Comparison of ENCODE assay signal across 18 cellular contexts in genomic region chr2:198141726-198142125, GRCh38.
A peak's percentile ranks its signal among the peaks of the same experiment; 100 is the strongest.
DNase-seq lines count a peak whose midpoint lies in the region; ATAC-seq and TF ChIP-seq lines count a peak whose summit lies in the region.
"Had no signal": no experiment of that assay in that cellular context is flagged by ENCODE, and none has a peak within 500 bp of the region (broad histone marks: within the 10 kb centered on the region; RNA-seq: fewer than 3 reads in every experiment).

No MANE protein-coding gene starts in this region.

- H3K9me3 ChIP-seq in GM23248 (ENCODE audit: low read depth) (no peaks in the 10 kb centered on the region), vagina (no peaks in the 10 kb centered on the region)

- H3K4me2 ChIP-seq in GM23248 (ENCODE audit: unreplicated experiment), result no peak overlapping the region
- H3K4me2 ChIP-seq: KMS-11 had no signal

- H3K4me3 ChIP-seq in GM23248 (no peak overlapping the region), dorsolateral prefrontal cortex (no peak overlapping the region), vagina (no peak overlapping the region)

- intact Hi-C loops in dorsolateral prefrontal cortex (cut with DNase I) (no loop called here), vagina (cut with DNase I) (no loop called here)

- H3K27ac ChIP-seq in GM23248, result no peak overlapping the region
- H3K27ac ChIP-seq in dorsolateral prefrontal cortex, result peak overlapping the region in 41 of 59 donors; percentile 8 to 98 (median 91)
- H3K27ac ChIP-seq in substantia nigra (ENCODE audit: low read depth, low read length, poor library complexity, severe bottlenecking), result peak overlapping the region; percentile 98
- H3K27ac ChIP-seq in vagina, result no peak overlapping the region
- H3K27ac ChIP-seq: C4-2B, HL-60, KMS-11 had no signal

- H3K27me3 ChIP-seq in GM23248 (replicated peaks; ENCODE audit: insufficient read depth) (no peaks in the 10 kb centered on the region), dorsolateral prefrontal cortex (no peaks in the 10 kb centered on the region), vagina (no peaks in the 10 kb centered on the region)

- no peak overlapping the region for H3K9ac ChIP-seq in GM23248
- H3K9ac ChIP-seq: KMS-11 had no signal

- H2AFZ ChIP-seq in GM23248, result no peak overlapping the region

- no peaks in the 10 kb centered on the region for H4K20me1 ChIP-seq in GM23248 (ENCODE audit: insufficient read depth)

- ATAC-seq in GM18870 (IDR thresholded peaks at IDR 0.05; ENCODE audit: unreplicated experiment), result no peak
- no peak for ATAC-seq in HG02970 (IDR thresholded peaks at IDR 0.05; ENCODE audit: low FRiP score, unreplicated experiment)

- 80 to 81% methylated on average over 2 of the region's 2 CpGs for WGBS in GM23248 (ENCODE audit: low coverage in 1 of 2, low lambda C conversion rate in 2 of 2, missing lambda C conversion rate in 2 of 2), 2 experiments

- in situ Hi-C loops in GM23248 (cut with MboI), result no loop called here

- no peak for TF ChIP-seq CTCF in dorsolateral prefrontal cortex (IDR thresholded peaks at IDR 0.05 in 54 of 56, conservative IDR thresholded peaks at IDR 0.05 in 2 of 56; ENCODE audit: low read depth in 1 of 56, partially characterized antibody in 56 of 56)
- no peak for TF ChIP-seq CTCF in vagina (IDR thresholded peaks at IDR 0.05)

- TF ChIP-seq POLR2A in vagina (IDR thresholded peaks at IDR 0.05), result no peak

- peak; percentile 37 for DNase-seq in GM23248
- no peak for DNase-seq in dorsolateral prefrontal cortex
- peak; percentile 97 for DNase-seq in foreskin melanocyte
- no peak for DNase-seq in substantia nigra (lab: John Stamatoyannopoulos, UW)
- no peak for DNase-seq in vagina (ENCODE audit: extremely low spot score in 2 of 2)
- no peak for DNase-seq in NCI-H1417 treated with DMSO at 0.1 percent for 48 hours (lab: John Stamatoyannopoulos, UW)
- DNase-seq: ACHN; AML-193; CD4-positive, alpha-beta T cell; DMS153; DMS79; GF-D8; HCEC 1CT had no signal

- H3K9me2 ChIP-seq in GM23248 (ENCODE audit: insufficient read depth), result no peaks in the 10 kb centered on the region

- H3K79me2 ChIP-seq in GM23248 (ENCODE audit: insufficient read depth), result no peaks in the 10 kb centered on the region

- no peaks in the 10 kb centered on the region for H3F3A ChIP-seq in GM23248 (ENCODE audit: insufficient read depth)

- no peaks in the 10 kb centered on the region for H3K4me1 ChIP-seq in GM23248 (ENCODE audit: insufficient read depth)
- H3K4me1 ChIP-seq in vagina, result no peaks in the 10 kb centered on the region

- H3K36me3 ChIP-seq in GM23248 (ENCODE audit: low read depth) (no peaks in the 10 kb centered on the region), vagina (no peaks in the 10 kb centered on the region)

Comparison
In these comparisons a context has a peak if more than half of its experiments do, and no peak if none do; other contexts are left out.
1. DNase-seq: peak in GM23248 (single experiment) and foreskin melanocyte (single experiment); none in dorsolateral prefrontal cortex (0 of 10), substantia nigra (0 of 49), vagina (0 of 2) and NCI-H1417 treated with DMSO at 0.1 percent for 48 hours (single experiment).
2. H3K27ac ChIP-seq: peak in dorsolateral prefrontal cortex (41 of 59) and substantia nigra (single experiment); none in GM23248 (single experiment) and vagina (single experiment).